In the genomic region with DNA sequence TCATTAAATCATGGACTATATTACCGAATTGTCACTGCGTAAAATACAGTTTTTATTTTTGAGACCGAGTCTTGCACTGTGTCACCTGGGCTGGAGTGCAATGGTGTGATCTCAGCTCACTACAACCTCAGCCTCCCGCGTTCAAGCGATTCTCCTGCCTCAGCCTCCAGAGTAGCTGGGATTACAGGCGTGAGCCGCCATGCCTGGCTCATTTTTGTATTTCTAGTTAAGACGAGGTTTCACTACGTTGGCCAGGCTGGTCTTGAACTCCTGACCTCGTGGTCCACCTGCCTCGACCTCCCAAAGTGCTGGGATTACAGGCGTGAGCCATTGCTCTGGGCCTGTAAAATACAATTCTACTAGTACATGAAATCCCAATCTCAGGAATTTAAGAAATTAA, we compare ENCODE assay signal across 7 cellular contexts. TPM values are rescaled to one million over a fixed set of nuclear protein-coding genes. Genes with fewer than 3 reads are reported as not detected.
DNase-seq lines count a peak whose midpoint lies in the region; ATAC-seq and TF ChIP-seq lines count a peak whose summit lies in the region.
"Not testable (repeated sequence)": the region's sequence is repeated elsewhere in the genome, so short reads cannot be mapped to it uniquely, and the experiment has no call there.

No MANE protein-coding gene starts in this region.

- not testable (repeated sequence) for H3K18ac ChIP-seq in trophoblast cell (ENCODE audit: low read length)

- not testable (repeated sequence) for H3F3A ChIP-seq in Loucy (ENCODE audit: low read depth)

- H3K9me3 ChIP-seq in CD8-positive, alpha-beta T cell (ENCODE audit: low read length); Loucy (ENCODE audit: insufficient read depth, low read depth, low read length); endocrine pancreas (ENCODE audit: control insufficient read depth, low read length); trophoblast cell (ENCODE audit: insufficient read depth, low read depth, low read length): not testable (repeated sequence)

- not testable (repeated sequence) for H3K9ac ChIP-seq in Loucy (ENCODE audit: low read depth, low read length, poor library complexity, severe bottlenecking); endocrine pancreas (ENCODE audit: control insufficient read depth, insufficient read depth, low read length); trophoblast cell (ENCODE audit: low read length)

- TF ChIP-seq CTCF in CD8-positive, alpha-beta T cell (IDR thresholded peaks at IDR 0.05); Loucy (conservative IDR thresholded peaks at IDR 0.05; ENCODE audit: low read length); mesothelial cell of epicardium (IDR thresholded peaks at IDR 0.05; ENCODE audit: unreplicated experiment): not testable (repeated sequence)

- H4K91ac ChIP-seq in trophoblast cell (ENCODE audit: low read depth, low read length), result not testable (repeated sequence)

- H2BK5ac ChIP-seq in trophoblast cell (ENCODE audit: low read depth, low read length, poor library complexity), result not testable (repeated sequence)

- DNase-seq in CD8-positive, alpha-beta T cell; T-helper 2 cell treated with Interferon-gamma antibody and Interleukin-4, amounts not matched to agents 5 μg/mL and 100 μg/mL, for 36 hours (ENCODE audit: low spot score); activated naive CD8-positive, alpha-beta T cell treated with anti-CD3 and anti-CD28 coated beads, Interleukin-2, amount 10 ng/mL, durations not matched to agents 7 days and 5 days; mesothelial cell of epicardium (ENCODE audit: low spot score in 2 of 2, unreplicated experiment in 2 of 2); trophoblast cell: not testable (repeated sequence)

- H3K4me1 Mint-ChIP-seq in CD8-positive, alpha-beta T cell (ENCODE audit: low read depth), result peaks cover 58% of the 10 kb centered on the region
- peaks cover 46% of the 10 kb centered on the region for H3K4me1 Mint-ChIP-seq in T-helper 2 cell treated with Interferon-gamma antibody and Interleukin-4, amounts not matched to agents 5 μg/mL and 100 μg/mL, for 36 hours (ENCODE audit: low read depth)
- H3K4me1 Mint-ChIP-seq in activated naive CD8-positive, alpha-beta T cell treated with anti-CD3 and anti-CD28 coated beads, Interleukin-2, amount 10 ng/mL, durations not matched to agents 7 days and 5 days, result peaks cover 38% of the 10 kb centered on the region
- H3K4me1 Mint-ChIP-seq in mesothelial cell of epicardium, result peaks cover 42% of the 10 kb centered on the region

- H3K4me3 Mint-ChIP-seq in CD8-positive, alpha-beta T cell, result peak overlapping the region; percentile 8
- H3K4me3 Mint-ChIP-seq in T-helper 2 cell treated with Interferon-gamma antibody and Interleukin-4, amounts not matched to agents 5 μg/mL and 100 μg/mL, for 36 hours, result peak overlapping the region; percentile 99
- H3K4me3 Mint-ChIP-seq in activated naive CD8-positive, alpha-beta T cell treated with anti-CD3 and anti-CD28 coated beads, Interleukin-2, amount 10 ng/mL, durations not matched to agents 7 days and 5 days; mesothelial cell of epicardium: not testable (repeated sequence)

- 100% methylated on average over 2 of the region's 13 CpGs for WGBS in trophoblast cell (ENCODE audit: extremely low coverage, insufficient coverage, insufficient read length)

- H3K79me2 ChIP-seq in Loucy (ENCODE audit: insufficient read depth, low read length) (peaks cover 83% of the 10 kb centered on the region), trophoblast cell (ENCODE audit: control insufficient read depth, insufficient read depth, low read length, poor library complexity) (peaks cover 22% of the 10 kb centered on the region)

- POLR2A ChIA-PET in CD8-positive, alpha-beta T cell (lab: Charles Lee), result interaction anchor here (0.9 kb wide), 1 partner anchor 44 kb away, joined by 3 read pairs; no protein-coding TSS in a partner anchor
- POLR2A ChIA-PET in activated naive CD8-positive, alpha-beta T cell treated with anti-CD3 and anti-CD28 coated beads, Interleukin-2, amount 10 ng/mL, durations not matched to agents 7 days and 5 days (lab: Charles Lee), result not testable (repeated sequence)

- H2AFZ ChIP-seq in Loucy (ENCODE audit: low read length); trophoblast cell (ENCODE audit: insufficient read depth, low read length, poor library complexity): not testable (repeated sequence)

- H3K4ac ChIP-seq in trophoblast cell (ENCODE audit: low read depth, low read length), result peak overlapping the region; percentile 100

- H4K12ac ChIP-seq in trophoblast cell (ENCODE audit: low read depth, low read length), result not testable (repeated sequence)

- H3K27ac Mint-ChIP-seq in CD8-positive, alpha-beta T cell; T-helper 2 cell treated with Interferon-gamma antibody and Interleukin-4, amounts not matched to agents 5 μg/mL and 100 μg/mL, for 36 hours: not testable (repeated sequence)
- H3K27ac Mint-ChIP-seq in activated naive CD8-positive, alpha-beta T cell treated with anti-CD3 and anti-CD28 coated beads, Interleukin-2, amount 10 ng/mL, durations not matched to agents 7 days and 5 days, result peak overlapping the region; percentile 30
- H3K27ac Mint-ChIP-seq in mesothelial cell of epicardium, result peak overlapping the region; percentile 25

- peaks cover 21% of the 10 kb centered on the region for H3K79me1 ChIP-seq in trophoblast cell (ENCODE audit: low read length)

- H2BK12ac ChIP-seq in trophoblast cell (ENCODE audit: low read length), result not testable (repeated sequence)

- H3K14ac ChIP-seq in trophoblast cell (ENCODE audit: low read length), result not testable (repeated sequence)

- H3K36me3 ChIP-seq in CD8-positive, alpha-beta T cell (ENCODE audit: insufficient read depth, low read length); Loucy (ENCODE audit: insufficient read depth, low read length); endocrine pancreas (ENCODE audit: control insufficient read depth, insufficient read depth, low read length); trophoblast cell (ENCODE audit: control insufficient read depth in 1 of 2, insufficient read depth in 2 of 2, low read length in 2 of 2): not testable (repeated sequence)

- CTCF ChIA-PET in CD8-positive, alpha-beta T cell (lab: Charles Lee), result interaction anchor here (0.6 to 1.8 kb wide), 2 partner anchors 44 to 46 kb away, joined by 4 to 5 read pairs; no protein-coding TSS in a partner anchor

- peaks cover 16% of the 10 kb centered on the region for H3K36me3 Mint-ChIP-seq in CD8-positive, alpha-beta T cell
- H3K36me3 Mint-ChIP-seq in T-helper 2 cell treated with Interferon-gamma antibody and Interleukin-4, amounts not matched to agents 5 μg/mL and 100 μg/mL, for 36 hours (ENCODE audit: low read depth), result peaks cover 25% of the 10 kb centered on the region
- not testable (repeated sequence) for H3K36me3 Mint-ChIP-seq in activated naive CD8-positive, alpha-beta T cell treated with anti-CD3 and anti-CD28 coated beads, Interleukin-2, amount 10 ng/mL, durations not matched to agents 7 days and 5 days; mesothelial cell of epicardium

- H4K20me1 ChIP-seq in Loucy (ENCODE audit: insufficient read depth, low read length, poor library complexity, severe bottlenecking), result peaks cover 78% of the 10 kb centered on the region

- H2AK5ac ChIP-seq in trophoblast cell (ENCODE audit: low read length), result not testable (repeated sequence)

- not testable (repeated sequence) for H3K9me3 Mint-ChIP-seq in CD8-positive, alpha-beta T cell; T-helper 2 cell treated with Interferon-gamma antibody and Interleukin-4, amounts not matched to agents 5 μg/mL and 100 μg/mL, for 36 hours; activated naive CD8-positive, alpha-beta T cell treated with anti-CD3 and anti-CD28 coated beads, Interleukin-2, amount 10 ng/mL, durations not matched to agents 7 days and 5 days; mesothelial cell of epicardium

- H2BK120ac ChIP-seq in trophoblast cell (ENCODE audit: insufficient read depth, low read length, poor library complexity), result not testable (repeated sequence)

- not testable (repeated sequence) for ATAC-seq in CD8-positive, alpha-beta T cell; activated naive CD8-positive, alpha-beta T cell treated with anti-CD3 and anti-CD28 coated beads, Interleukin-2, amount 10 ng/mL, durations not matched to agents 7 days and 5 days (ENCODE audit: low read depth)

- H3K23ac ChIP-seq in trophoblast cell (ENCODE audit: low read length), result not testable (repeated sequence)

- not testable (repeated sequence) for H3K27ac ChIP-seq in CD8-positive, alpha-beta T cell (ENCODE audit: low read depth, low read length); trophoblast cell (ENCODE audit: low read depth, low read length)

- intact Hi-C loops in CD8-positive, alpha-beta T cell (cut with DNase I, micrococcal nuclease), result loop anchor here (1.0 to 10.0 kb wide), 3 partner anchors 8 to 1197 kb away; no protein-coding TSS in a partner anchor

- H3K9me2 ChIP-seq in Loucy (replicated peaks; ENCODE audit: low read depth, low read length), result not testable (repeated sequence)

- not testable (repeated sequence) for H3K4me3 ChIP-seq in CD8-positive, alpha-beta T cell (ENCODE audit: low read depth, low read length); trophoblast cell (ENCODE audit: low read depth, low read length)
- H3K4me3 ChIP-seq in Loucy (ENCODE audit: low read length, poor library complexity, severe bottlenecking) (peak overlapping the region; percentile 96), endocrine pancreas (ENCODE audit: control insufficient read depth, insufficient read depth, low read length) (peak overlapping the region; percentile 98)

- not testable (repeated sequence) for H3K27me3 Mint-ChIP-seq in CD8-positive, alpha-beta T cell (ENCODE audit: low read depth); T-helper 2 cell treated with Interferon-gamma antibody and Interleukin-4, amounts not matched to agents 5 μg/mL and 100 μg/mL, for 36 hours (ENCODE audit: low read depth); activated naive CD8-positive, alpha-beta T cell treated with anti-CD3 and anti-CD28 coated beads, Interleukin-2, amount 10 ng/mL, durations not matched to agents 7 days and 5 days; mesothelial cell of epicardium (ENCODE audit: low read depth)

- H3K4me2 ChIP-seq in Loucy (ENCODE audit: low read depth, low read length, poor library complexity, severe bottlenecking), result peak overlapping the region; percentile 98
- not testable (repeated sequence) for H3K4me2 ChIP-seq in trophoblast cell (ENCODE audit: low read length)

- peaks cover 49% of the 10 kb centered on the region for H3K4me1 ChIP-seq in CD8-positive, alpha-beta T cell (ENCODE audit: insufficient read depth, low read length)
- peaks cover 50% of the 10 kb centered on the region for H3K4me1 ChIP-seq in Loucy (ENCODE audit: insufficient read depth, low read length, poor library complexity, severe bottlenecking)
- peaks cover 21% of the 10 kb centered on the region for H3K4me1 ChIP-seq in endocrine pancreas (ENCODE audit: control insufficient read depth, insufficient read depth, low read length)
- H3K4me1 ChIP-seq in trophoblast cell (ENCODE audit: control insufficient read depth in 1 of 2, insufficient read depth in 2 of 2, low read length in 2 of 2), result not testable (repeated sequence)

- H4K8ac ChIP-seq in trophoblast cell (ENCODE audit: low read depth, low read length), result not testable (repeated sequence)

- not testable (repeated sequence) for H3K27me3 ChIP-seq in CD8-positive, alpha-beta T cell (ENCODE audit: insufficient read depth, low read length); Loucy (ENCODE audit: insufficient read depth, low read length, poor library complexity, severe bottlenecking); endocrine pancreas (ENCODE audit: control insufficient read depth, insufficient read depth, low read length); trophoblast cell (ENCODE audit: insufficient read depth, low read length)

RNA-seq across cellular contexts. Expression of a gene that starts 4.4 kb away (rescaled TPM):
- 100 to 1,000 TPM; 144 to 146 TPM for total RNA-seq in CD8-positive, alpha-beta T cell
- total RNA-seq in activated naive CD8-positive, alpha-beta T cell treated with anti-CD3 and anti-CD28 coated beads, Interleukin-2, amount 10 ng/mL, durations not matched to agents 7 days and 5 days, result 10 to 100 TPM; 61.1 to 64.0 TPM
- total RNA-seq in mesothelial cell of epicardium, result 91.4 to 102 TPM (median 96.6 TPM) in 3 replicates
- polyA plus RNA-seq in trophoblast cell (2013), result 99.7 and 107 TPM in 2 replicates
